8 cellular contexts compared by ENCODE assay signal in genomic region chr3:143972155-143972494, GRCh38. TPM values are rescaled to one million over a fixed set of nuclear protein-coding genes. Genes with fewer than 3 reads are reported as not detected.
DNase-seq lines count a peak whose midpoint lies in the region; ATAC-seq lines count a peak whose summit lies in the region.

No MANE protein-coding gene starts in this region.

- peak; percentile 4 for ATAC-seq in activated naive CD8-positive, alpha-beta T cell treated with anti-CD3 and anti-CD28 coated beads, Interleukin-2, amount 50 U/mL, for 24 hours
- no peak for ATAC-seq in stimulated activated memory B cell treated with anti-CD40 and anti-IgM and Interleukin-4, amounts not matched to agents 10 μg/mL and 1 μg/mL and 100 μg/mL, for 72 hours
- ATAC-seq in HG02852 (IDR thresholded peaks at IDR 0.05; ENCODE audit: unreplicated experiment) = no peak

- H3K27ac ChIP-seq in iPS-18a (ENCODE audit: low read length) = no peak overlapping the region

- DNase-seq in NCI-H526 treated with DMSO at 0.1 percent for 48 hours (lab: John Stamatoyannopoulos, UW) (peak; percentile 83), NCI-H526 (lab: John Stamatoyannopoulos, UW) (no peak), NCI-H2227 (lab: John Stamatoyannopoulos, UW; ENCODE audit: unreplicated experiment) (no peak), SK-N-DZ (ENCODE audit: low spot score) (no peak)
- no peak for DNase-seq in activated naive CD8-positive, alpha-beta T cell treated with anti-CD3 and anti-CD28 coated beads, Interleukin-2, amount 50 U/mL, for 24 hours

- peak overlapping the region; percentile 86 for H3K9ac ChIP-seq in iPS-18a (ENCODE audit: low read length)

- no peaks in the 10 kb centered on the region for H3K9me3 Mint-ChIP-seq in activated naive CD8-positive, alpha-beta T cell treated with anti-CD3 and anti-CD28 coated beads, Interleukin-2, amount 50 U/mL, for 24 hours
- H3K9me3 Mint-ChIP-seq in stimulated activated memory B cell treated with anti-CD40 and anti-IgM and Interleukin-4, amounts not matched to agents 10 μg/mL and 1 μg/mL and 100 μg/mL, for 72 hours = no peaks in the 10 kb centered on the region

- H3K4me3 ChIP-seq in iPS-18a (ENCODE audit: low read length) = peak overlapping the region; percentile 95

- no peaks in the 10 kb centered on the region for H3K27me3 Mint-ChIP-seq in activated naive CD8-positive, alpha-beta T cell treated with anti-CD3 and anti-CD28 coated beads, Interleukin-2, amount 50 U/mL, for 24 hours
- no peaks in the 10 kb centered on the region for H3K27me3 Mint-ChIP-seq in stimulated activated memory B cell treated with anti-CD40 and anti-IgM and Interleukin-4, amounts not matched to agents 10 μg/mL and 1 μg/mL and 100 μg/mL, for 72 hours

- H3K9me3 ChIP-seq in iPS-18a (ENCODE audit: control insufficient read depth, low read depth, low read length) = no peaks in the 10 kb centered on the region

- H3K36me3 Mint-ChIP-seq in activated naive CD8-positive, alpha-beta T cell treated with anti-CD3 and anti-CD28 coated beads, Interleukin-2, amount 50 U/mL, for 24 hours (ENCODE audit: low read depth) = no peaks in the 10 kb centered on the region
- no peaks in the 10 kb centered on the region for H3K36me3 Mint-ChIP-seq in stimulated activated memory B cell treated with anti-CD40 and anti-IgM and Interleukin-4, amounts not matched to agents 10 μg/mL and 1 μg/mL and 100 μg/mL, for 72 hours

- H3K4me1 Mint-ChIP-seq in activated naive CD8-positive, alpha-beta T cell treated with anti-CD3 and anti-CD28 coated beads, Interleukin-2, amount 50 U/mL, for 24 hours = peaks cover 34% of the 10 kb centered on the region
- peaks cover 24% of the 10 kb centered on the region for H3K4me1 Mint-ChIP-seq in stimulated activated memory B cell treated with anti-CD40 and anti-IgM and Interleukin-4, amounts not matched to agents 10 μg/mL and 1 μg/mL and 100 μg/mL, for 72 hours

- H3K36me3 ChIP-seq in iPS-18a (ENCODE audit: control insufficient read depth, low read depth, low read length) = no peaks in the 10 kb centered on the region

- no peaks in the 10 kb centered on the region for H3K27me3 ChIP-seq in iPS-18a (ENCODE audit: control insufficient read depth, insufficient read depth, low read length)

- peak overlapping the region; percentile 96 for H3K27ac Mint-ChIP-seq in activated naive CD8-positive, alpha-beta T cell treated with anti-CD3 and anti-CD28 coated beads, Interleukin-2, amount 50 U/mL, for 24 hours
- H3K27ac Mint-ChIP-seq in stimulated activated memory B cell treated with anti-CD40 and anti-IgM and Interleukin-4, amounts not matched to agents 10 μg/mL and 1 μg/mL and 100 μg/mL, for 72 hours = peak overlapping the region; percentile 76

- H3K4me3 Mint-ChIP-seq in activated naive CD8-positive, alpha-beta T cell treated with anti-CD3 and anti-CD28 coated beads, Interleukin-2, amount 50 U/mL, for 24 hours = peak overlapping the region; percentile 97
- peak overlapping the region; percentile 94 for H3K4me3 Mint-ChIP-seq in stimulated activated memory B cell treated with anti-CD40 and anti-IgM and Interleukin-4, amounts not matched to agents 10 μg/mL and 1 μg/mL and 100 μg/mL, for 72 hours

- H3K4me1 ChIP-seq in iPS-18a (ENCODE audit: control insufficient read depth, low read depth, low read length) = peaks cover 36% of the 10 kb centered on the region

RNA-seq across cellular contexts. Expression of gene DIPK2A, which starts 0.5 kb away (rescaled TPM):
- polyA plus RNA-seq in SK-N-DZ (2014; cell fraction: cytosol; rRNA removed) = 16.7 TPM in 2 replicates
- 12.5 and 28.3 TPM in 2 replicates for polyA plus RNA-seq in SK-N-DZ (2014; cell fraction: nucleus; rRNA removed)
